In genomic region chr9:114033397-114034103, GRCh38 we compare ENCODE assay signal across 9 cellular contexts. TPM values are rescaled to one million over a fixed set of nuclear protein-coding genes. Genes with fewer than 3 reads are reported as not detected.
DNase-seq lines count a peak whose midpoint lies in the region; TF ChIP-seq lines count a peak whose summit lies in the region.
"Had no signal": no experiment of that assay in that cellular context is flagged by ENCODE, and none has a peak within 500 bp of the region (broad histone marks: within the 10 kb centered on the region; RNA-seq: fewer than 3 reads in every experiment).

No MANE protein-coding gene starts in this region.

- WGBS in transverse colon (ENCODE audit: low coverage in 1 of 2), 2 donors, result 69 to 70% methylated on average over 2 to 12 of the region's 12 CpGs

- H3K27ac ChIP-seq in A673 (ENCODE audit: low read depth, low read length, poor library complexity, severe bottlenecking), result no peak overlapping the region
- no peak overlapping the region for H3K27ac ChIP-seq in transverse colon
- H3K27ac ChIP-seq: skin epidermis had no signal

- BruUV-seq in A673 (replicated peaks; lab: Mats Ljungman, UMichigan), result no TSS peak

- intact Hi-C loops in A673 (cut with micrococcal nuclease; ENCODE audit: unreplicated experiment), result loop anchor here (1.0 to 5.0 kb wide), 3 partner anchors 227 to 341 kb away; no protein-coding TSS in a partner anchor
- intact Hi-C loops in transverse colon (cut with DNase I; ENCODE audit: low total_unique reads), result no loop called here

- H3K27me3 ChIP-seq in A673 (replicated peaks; ENCODE audit: insufficient read depth, low read depth, low read length, poor library complexity) (no peaks in the 10 kb centered on the region), HAP-1 (ENCODE audit: low read depth) (no peaks in the 10 kb centered on the region), transverse colon (no peaks in the 10 kb centered on the region)

- peaks cover 7% of the 10 kb centered on the region for H3K4me1 ChIP-seq in A673 (ENCODE audit: insufficient read depth, low read length, poor library complexity, severe bottlenecking)
- peaks cover 8% of the 10 kb centered on the region for H3K4me1 ChIP-seq in HAP-1
- no peaks in the 10 kb centered on the region for H3K4me1 ChIP-seq in transverse colon

- no peak for TF ChIP-seq EP300 in transverse colon (IDR thresholded peaks at IDR 0.05; ENCODE audit: low read depth)

- peak; percentile 66 for TF ChIP-seq CTCF in A673 (conservative IDR thresholded peaks at IDR 0.05; ENCODE audit: low read depth, low read length)
- peak in 3 of 5 experiments; percentile 21 to 34 (median 27) for TF ChIP-seq CTCF in transverse colon (IDR thresholded peaks at IDR 0.05)

- H3K4me3 ChIP-seq in A673 (ENCODE audit: low read depth, low read length, poor library complexity, severe bottlenecking), result no peak overlapping the region
- H3K4me3 ChIP-seq in HAP-1, result no peak overlapping the region
- H3K4me3 ChIP-seq in transverse colon, result no peak overlapping the region
- H3K4me3 ChIP-seq: skin epidermis had no signal

- TF ChIP-seq POLR2A in transverse colon (IDR thresholded peaks at IDR 0.05), result no peak

- in situ Hi-C loops in HAP-1 (cut with MboI; ENCODE audit: low sequenced_read_pairs), result loop anchor here (25.0 kb wide), 1 partner anchor 296 kb away; no protein-coding TSS in a partner anchor
- in situ Hi-C loops in transverse colon (cut with MboI; ENCODE audit: low pct_ligation_motif_present in 1 of 4, low pct_unique_long_range_greater_than_20kb in 1 of 4, low sequenced_read_pairs in 3 of 4), result loop anchor here in 2 of 4 donors (25.0 kb wide), 2 partner anchors 171 to 221 kb away; no protein-coding TSS in a partner anchor

- CTCF ChIA-PET in A673 (lab: Charles Lee), result interaction anchor here (0.8 kb wide), 1 partner anchor 352 kb away, joined by 3 read pairs; no protein-coding TSS in a partner anchor

- H3K9me3 ChIP-seq in A673 (ENCODE audit: low read depth, low read length, poor library complexity, severe bottlenecking) (no peaks in the 10 kb centered on the region), HAP-1 (no peaks in the 10 kb centered on the region), transverse colon (no peaks in the 10 kb centered on the region)

- H3K36me3 ChIP-seq in A673 (ENCODE audit: insufficient read depth, low read length, poor library complexity, severe bottlenecking) (peaks cover 14% of the 10 kb centered on the region), HAP-1 (replicated peaks) (peaks cover 25% of the 10 kb centered on the region), transverse colon (peaks cover 0 to 6% (median 0%) of the 10 kb centered on the region in 4 donors)

- POLR2A ChIA-PET in A673 (lab: Charles Lee; ENCODE audit: low non-redundant PET), result interaction anchor here (0.6 kb wide), 1 partner anchor 24 kb away, joined by 3 read pairs; no protein-coding TSS in a partner anchor

- DNase-seq in A673 (ENCODE audit: low spot score) (peak; percentile 48), HAP-1 (ENCODE audit: low spot score in 2 of 2) (peak; percentile 11 to 58), amniotic epithelial cell (ENCODE audit: low read depth) (peak; percentile 15), iPS-NIHi7 (ENCODE audit: extremely low spot score) (peak; percentile 86), transverse colon (no peak), NCI-H187 (lab: John Stamatoyannopoulos, UW) (no peak), NCI-H146 treated with DMSO at 0.1 percent for 48 hours (lab: John Stamatoyannopoulos, UW; ENCODE audit: unreplicated experiment) (no peak), T-helper 1 cell (no peak)

RNA-seq across cellular contexts. Expression of gene AMBP, which starts 44.5 kb away (rescaled TPM):
- total RNA-seq in A673 (2021) (not detected in 2 replicates), transverse colon (under 1 TPM in 1 of 4 donors, not detected in 3; 0.96 TPM)

Comparison
In these comparisons a context has a peak if more than half of its experiments do, and no peak if none do; other contexts are left out.
1. DNase-seq: peak in A673 (single experiment), HAP-1 (2 of 2), amniotic epithelial cell (single experiment) and iPS-NIHi7 (single experiment); none in transverse colon (single experiment), NCI-H187 (0 of 2), NCI-H146 treated with DMSO at 0.1 percent for 48 hours (single experiment) and T-helper 1 cell (0 of 5).